ENCODE assay signal across 24 cellular contexts in genomic region chr6:13563009-13563408, GRCh38. TPM values are rescaled to one million over a fixed set of nuclear protein-coding genes. Genes with fewer than 3 reads are reported as not detected.
DNase-seq lines count a peak whose midpoint lies in the region; ATAC-seq, FAIRE-seq and TF ChIP-seq lines count a peak whose summit lies in the region.
"Had no signal": no experiment of that assay in that cellular context is flagged by ENCODE, and none has a peak within 500 bp of the region (broad histone marks: within the 10 kb centered on the region; RNA-seq: fewer than 3 reads in every experiment).

No MANE protein-coding gene starts in this region.

- intact Hi-C loops in stomach (cut with DNase I; ENCODE audit: low total_unique reads), result no loop called here

- CTCF ChIA-PET in HEK293T (lab: Yijun Ruan, JAX), result interaction anchor here (1.7 to 2.2 kb wide), 2 partner anchors 10 to 12 kb away, joined by 6 to 11 read pairs; partner anchors contain the start of gene SIRT5

- TF ChIP-seq EP300 in stomach (IDR thresholded peaks at IDR 0.05), result no peak

- H3K27ac Mint-ChIP-seq in activated T-cell treated with anti-CD3 and anti-CD28 coated beads, Interleukin-2, amount 50 U/mL, for 72 hours, result no peak overlapping the region
- H3K27ac Mint-ChIP-seq: CD4-positive, alpha-beta T cell had no signal

- H3K4me3 Mint-ChIP-seq in activated T-cell treated with anti-CD3 and anti-CD28 coated beads, Interleukin-2, amount 50 U/mL, for 72 hours, result no peak overlapping the region
- H3K4me3 Mint-ChIP-seq: CD4-positive, alpha-beta T cell had no signal

- H3K27me3 Mint-ChIP-seq in activated T-cell treated with anti-CD3 and anti-CD28 coated beads, Interleukin-2, amount 50 U/mL, for 72 hours (ENCODE audit: low read depth), result peaks cover 6% of the 10 kb centered on the region
- H3K27me3 Mint-ChIP-seq: CD4-positive, alpha-beta T cell had no signal

- H3K9me3 ChIP-seq in WERI-Rb-1 (ENCODE audit: severe bottlenecking) (no peaks in the 10 kb centered on the region), stomach (no peaks in the 10 kb centered on the region)
- H3K9me3 ChIP-seq: BLaER1, MG63, Peyer's patch had no signal

- no peak for TF ChIP-seq POLR2A in stomach (IDR thresholded peaks at IDR 0.05)

- no peaks in the 10 kb centered on the region for H3K9me3 Mint-ChIP-seq in activated T-cell treated with anti-CD3 and anti-CD28 coated beads, Interleukin-2, amount 50 U/mL, for 72 hours
- H3K9me3 Mint-ChIP-seq: CD4-positive, alpha-beta T cell had no signal

- no peaks in the 10 kb centered on the region for H3K36me3 Mint-ChIP-seq in activated T-cell treated with anti-CD3 and anti-CD28 coated beads, Interleukin-2, amount 50 U/mL, for 72 hours (ENCODE audit: insufficient read depth in 2 of 2)

- H3K4me3 ChIP-seq in WERI-Rb-1 (ENCODE audit: low read depth, low read length) (no peak overlapping the region), stomach (no peak overlapping the region)
- H3K4me3 ChIP-seq: BLaER1, MG63, Peyer's patch had no signal

- TF ChIP-seq CTCF in D721Med (IDR thresholded peaks at IDR 0.05; ENCODE audit: insufficient read depth, missing control alignments) (no peak), WERI-Rb-1 (IDR thresholded peaks at IDR 0.05; ENCODE audit: low read depth, low read length) (no peak), stomach (IDR thresholded peaks at IDR 0.05) (no peak)

- no peaks in the 10 kb centered on the region for H3K4me1 Mint-ChIP-seq in activated T-cell treated with anti-CD3 and anti-CD28 coated beads, Interleukin-2, amount 50 U/mL, for 72 hours (ENCODE audit: low read depth)

- DNase-seq in D721Med (ENCODE audit: insufficient read length, low spot score), result no peak
- DNase-seq in HEK293T (ENCODE audit: extremely low spot score), result no peak
- DNase-seq in MV-4-11 (lab: John Stamatoyannopoulos, UW), result peak; percentile 54
- DNase-seq in WERI-Rb-1, result peak; percentile 74
- DNase-seq in activated T-cell treated with anti-CD3 and anti-CD28 coated beads, Interleukin-2, amount 50 U/mL, for 72 hours, result no peak
- no peak for DNase-seq in stomach
- DNase-seq: CD4-positive, alpha-beta T cell; DMS53; HCEC 1CT; MG63; NCI-H1092 treated with DMSO at 0.1 percent for 48 hours; NCI-H1436 treated with DMSO at 0.1 percent for 48 hours; NCI-H187 treated with DMSO at 0.1 percent for 48 hours; NCI-H2171 treated with DMSO at 0.1 percent for 48 hours; NCI-H345; NCI-H510A treated with DMSO at 0.1 percent for 48 hours; NCI-H748 treated with DMSO at 0.1 percent for 48 hours; NK-92 treated with Interleukin-12 subunit alpha and Interleukin-12 subunit beta, amount 100 ng/mL, for 24 hours; Peyer's patch; SHP77 treated with DMSO at 0.1 percent for 48 hours had no signal

- POLR2A ChIA-PET in HEK293T (lab: Yijun Ruan, JAX), result interaction anchor here (0.7 to 5.3 kb wide), 3 partner anchors 11 to 235 kb away, joined by 3 to 28 read pairs (median 4); partner anchors contain the start of genes RANBP9, SIRT5 and TBC1D7

- no peaks in the 10 kb centered on the region for H3K4me1 ChIP-seq in stomach
- H3K4me1 ChIP-seq: BLaER1, Peyer's patch had no signal

- no peaks in the 10 kb centered on the region for H3K36me3 ChIP-seq in WERI-Rb-1
- H3K36me3 ChIP-seq in stomach, result no peaks in the 10 kb centered on the region
- H3K36me3 ChIP-seq: BLaER1, MG63, Peyer's patch had no signal

- WGBS in stomach, 5 donors, result 62 to 85% (median 79%) methylated on average over 1 of the region's 1 CpG

- H3K27ac ChIP-seq in WERI-Rb-1 (no peak overlapping the region), stomach (no peak overlapping the region)
- H3K27ac ChIP-seq: BLaER1, Peyer's patch had no signal

- H3K27me3 ChIP-seq in WERI-Rb-1 (ENCODE audit: insufficient read depth, low read depth, severe bottlenecking) (no peaks in the 10 kb centered on the region), stomach (no peaks in the 10 kb centered on the region)
- H3K27me3 ChIP-seq: BLaER1, Peyer's patch had no signal

- ATAC-seq in activated T-cell treated with anti-CD3 and anti-CD28 coated beads, Interleukin-2, amount 50 U/mL, for 72 hours (replicated peaks in 1 of 2), result no peak
- no peak for ATAC-seq in HG03439 (IDR thresholded peaks at IDR 0.05; ENCODE audit: unreplicated experiment)
- no peak for ATAC-seq in GM19351 (IDR thresholded peaks at IDR 0.05; ENCODE audit: unreplicated experiment)

- FAIRE-seq in D721Med (lab: Jason Lieb, UNC), result peak; percentile 70
- FAIRE-seq: H1 had no signal

TF ChIP-seq in HEK293T, 16 proteins besides CTCF, POLR2A, EP300 and RAD21:
- TF ChIP-seq ELF4 (IDR thresholded peaks at IDR 0.05) (no peak), CTBP1 (IDR thresholded peaks at IDR 0.05; ENCODE audit: borderline replicate concordance) (peak; percentile 55), FOXM1 (IDR thresholded peaks at IDR 0.05; ENCODE audit: borderline replicate concordance) (no peak), LEF1 (IDR thresholded peaks at IDR 0.05; ENCODE audit: borderline replicate concordance) (no peak), BHLHE40 (IDR thresholded peaks at IDR 0.05; ENCODE audit: borderline replicate concordance) (no peak), HDGF (IDR thresholded peaks at IDR 0.05; ENCODE audit: borderline replicate concordance) (no peak), PKNOX1 (IDR thresholded peaks at IDR 0.05) (peak; percentile 93), SP1 (IDR thresholded peaks at IDR 0.05) (no peak), TARDBP (IDR thresholded peaks at IDR 0.05) (no peak), ARNT (IDR thresholded peaks at IDR 0.05) (peak; percentile 75; the same call in 1 of the 2 replicates), NFRKB (IDR thresholded peaks at IDR 0.05) (no peak)

RNA-seq across cellular contexts. Expression of gene SIRT5, which starts 11.4 kb away (rescaled TPM):
- total RNA-seq in activated T-cell treated with anti-CD3 and anti-CD28 coated beads, Interleukin-2, amount 50 U/mL, for 72 hours, result 10 to 100 TPM; 12.2 to 14.3 TPM
- 10 to 100 TPM in 1 of 5 donors, 1 to 10 TPM in 4; 1.8 to 10.3 (median 5.1) TPM for total RNA-seq in stomach
- 1 to 10 TPM; 4.1 to 6.9 (median 4.3) TPM for polyA plus RNA-seq in stomach

RNA-seq across cellular contexts. Expression of gene NOL7, which starts 52.1 kb away (rescaled TPM):
- 10 to 100 TPM; 51.5 to 54.3 TPM for total RNA-seq in activated T-cell treated with anti-CD3 and anti-CD28 coated beads, Interleukin-2, amount 50 U/mL, for 72 hours
- 100 to 1,000 TPM in 1 of 5 donors, 10 to 100 TPM in 4; 18.1 to 147 (median 67.9) TPM for total RNA-seq in stomach
- 10 to 100 TPM; 50.8 to 68.7 (median 57.3) TPM for polyA plus RNA-seq in stomach

Comparison
In these comparisons a context has a peak if more than half of its experiments do, and no peak if none do; other contexts are left out.
1. DNase-seq: peak in MV-4-11 (single experiment) and WERI-Rb-1 (single experiment); none in D721Med (single experiment), HEK293T (single experiment), activated T-cell treated with anti-CD3 and anti-CD28 coated beads, Interleukin-2, amount 50 U/mL, for 72 hours (0 of 2) and stomach (single experiment).